Comparison of ENCODE assay signal across 1 cellular context in genomic region chr2:111702119-111702808, GRCh38.
A peak's percentile ranks its signal among the peaks of the same experiment; 100 is the strongest.
TF ChIP-seq lines count a peak whose summit lies in the region.

No MANE protein-coding gene starts in this region.

TF ChIP-seq in K562, 482 proteins besides CTCF, POLR2A, EP300 and RAD21 (continued from another document):
- TF ChIP-seq, protein P1, sequence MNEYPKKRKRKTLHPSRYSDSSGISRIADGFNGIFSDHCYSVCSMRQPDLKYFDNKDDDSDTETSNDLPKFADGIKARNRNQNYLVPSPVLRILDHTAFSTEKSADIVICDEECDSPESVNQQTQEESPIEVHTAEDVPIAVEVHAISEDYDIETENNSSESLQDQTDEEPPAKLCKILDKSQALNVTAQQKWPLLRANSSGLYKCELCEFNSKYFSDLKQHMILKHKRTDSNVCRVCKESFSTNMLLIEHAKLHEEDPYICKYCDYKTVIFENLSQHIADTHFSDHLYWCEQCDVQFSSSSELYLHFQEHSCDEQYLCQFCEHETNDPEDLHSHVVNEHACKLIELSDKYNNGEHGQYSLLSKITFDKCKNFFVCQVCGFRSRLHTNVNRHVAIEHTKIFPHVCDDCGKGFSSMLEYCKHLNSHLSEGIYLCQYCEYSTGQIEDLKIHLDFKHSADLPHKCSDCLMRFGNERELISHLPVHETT (CRISPR knock-in tag; conservative IDR thresholded peaks at IDR 0.05 in 1 of 2, IDR thresholded peaks at IDR 0.05 in 1 of 2), result 0 out of 4 replicates have a peak, but pooled peaks of 1 of the 2 experiments have one; percentile 26
- TF ChIP-seq LCOR (CRISPR knock-in tag; IDR thresholded peaks at IDR 0.05) (peak; percentile 91), NR2C2 (CRISPR knock-in tag; IDR thresholded peaks at IDR 0.05) (no peak), NR2C2 (tag; IDR thresholded peaks at IDR 0.05) (0 out of 2 replicates have a peak, but pooled peaks have one; percentile 8), STAT5B (CRISPR knock-in tag; IDR thresholded peaks at IDR 0.05) (no peak), RB1 (IDR thresholded peaks at IDR 0.05; ENCODE audit: low read depth) (peak; percentile 47; the same call in 1 of the 2 replicates), CCNT2 (IDR thresholded peaks at IDR 0.05; ENCODE audit: borderline replicate concordance, extremely low read depth, insufficient read length, low read depth, low read length) (no peak), NCOA2 (IDR thresholded peaks at IDR 0.05; ENCODE audit: partially characterized antibody in 2 of 2) (no peak), SOX6 (IDR thresholded peaks at IDR 0.05) (no peak), JUND (IDR thresholded peaks at IDR 0.05; ENCODE audit: borderline replicate concordance, low read depth, low read length) (0 out of 2 replicates have a peak, but pooled peaks have one; percentile 16), JUND (tag; IDR thresholded peaks at IDR 0.05; ENCODE audit: borderline replicate concordance, low read depth, low read length) (peak; percentile 44; the same call in 2 of the 3 replicates), TCF3 (CRISPR knock-in tag; IDR thresholded peaks at IDR 0.05) (no peak), ZNF407 (IDR thresholded peaks at IDR 0.05; ENCODE audit: low read depth) (no peak), SREBF1 (IDR thresholded peaks at IDR 0.05; ENCODE audit: borderline replicate concordance, low read depth, low read length) (no peak)
- TF ChIP-seq, protein P2, sequence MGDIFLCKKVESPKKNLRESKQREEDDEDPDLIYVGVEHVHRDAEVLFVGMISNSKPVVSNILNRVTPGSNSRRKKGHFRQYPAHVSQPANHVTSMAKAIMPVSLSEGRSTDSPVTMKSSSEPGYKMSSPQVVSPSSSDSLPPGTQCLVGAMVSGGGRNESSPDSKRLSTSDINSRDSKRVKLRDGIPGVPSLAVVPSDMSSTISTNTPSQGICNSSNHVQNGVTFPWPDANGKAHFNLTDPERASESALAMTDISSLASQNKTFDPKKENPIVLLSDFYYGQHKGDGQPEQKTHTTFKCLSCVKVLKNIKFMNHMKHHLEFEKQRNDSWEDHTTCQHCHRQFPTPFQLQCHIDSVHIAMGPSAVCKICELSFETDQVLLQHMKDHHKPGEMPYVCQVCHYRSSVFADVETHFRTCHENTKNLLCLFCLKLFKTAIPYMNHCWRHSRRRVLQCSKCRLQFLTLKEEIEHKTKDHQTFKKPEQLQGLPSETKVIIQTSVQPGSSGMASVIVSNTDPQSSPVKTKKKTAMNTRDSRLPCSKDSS (IDR thresholded peaks at IDR 0.05; ENCODE audit: low read depth, partially characterized antibody), result no peak
- TF ChIP-seq, protein P3, sequence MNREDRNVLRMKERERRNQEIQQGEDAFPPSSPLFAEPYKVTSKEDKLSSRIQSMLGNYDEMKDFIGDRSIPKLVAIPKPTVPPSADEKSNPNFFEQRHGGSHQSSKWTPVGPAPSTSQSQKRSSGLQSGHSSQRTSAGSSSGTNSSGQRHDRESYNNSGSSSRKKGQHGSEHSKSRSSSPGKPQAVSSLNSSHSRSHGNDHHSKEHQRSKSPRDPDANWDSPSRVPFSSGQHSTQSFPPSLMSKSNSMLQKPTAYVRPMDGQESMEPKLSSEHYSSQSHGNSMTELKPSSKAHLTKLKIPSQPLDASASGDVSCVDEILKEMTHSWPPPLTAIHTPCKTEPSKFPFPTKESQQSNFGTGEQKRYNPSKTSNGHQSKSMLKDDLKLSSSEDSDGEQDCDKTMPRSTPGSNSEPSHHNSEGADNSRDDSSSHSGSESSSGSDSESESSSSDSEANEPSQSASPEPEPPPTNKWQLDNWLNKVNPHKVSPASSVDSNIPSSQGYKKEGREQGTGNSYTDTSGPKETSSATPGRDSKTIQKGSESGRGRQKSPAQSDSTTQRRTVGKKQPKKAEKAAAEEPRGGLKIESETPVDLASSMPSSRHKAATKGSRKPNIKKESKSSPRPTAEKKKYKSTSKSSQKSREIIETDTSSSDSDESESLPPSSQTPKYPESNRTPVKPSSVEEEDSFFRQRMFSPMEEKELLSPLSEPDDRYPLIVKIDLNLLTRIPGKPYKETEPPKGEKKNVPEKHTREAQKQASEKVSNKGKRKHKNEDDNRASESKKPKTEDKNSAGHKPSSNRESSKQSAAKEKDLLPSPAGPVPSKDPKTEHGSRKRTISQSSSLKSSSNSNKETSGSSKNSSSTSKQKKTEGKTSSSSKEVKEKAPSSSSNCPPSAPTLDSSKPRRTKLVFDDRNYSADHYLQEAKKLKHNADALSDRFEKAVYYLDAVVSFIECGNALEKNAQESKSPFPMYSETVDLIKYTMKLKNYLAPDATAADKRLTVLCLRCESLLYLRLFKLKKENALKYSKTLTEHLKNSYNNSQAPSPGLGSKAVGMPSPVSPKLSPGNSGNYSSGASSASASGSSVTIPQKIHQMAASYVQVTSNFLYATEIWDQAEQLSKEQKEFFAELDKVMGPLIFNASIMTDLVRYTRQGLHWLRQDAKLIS (CRISPR knock-in tag; IDR thresholded peaks at IDR 0.05), result peak; percentile 44; the same call in 1 of the 2 replicates
- TF ChIP-seq, protein P4, sequence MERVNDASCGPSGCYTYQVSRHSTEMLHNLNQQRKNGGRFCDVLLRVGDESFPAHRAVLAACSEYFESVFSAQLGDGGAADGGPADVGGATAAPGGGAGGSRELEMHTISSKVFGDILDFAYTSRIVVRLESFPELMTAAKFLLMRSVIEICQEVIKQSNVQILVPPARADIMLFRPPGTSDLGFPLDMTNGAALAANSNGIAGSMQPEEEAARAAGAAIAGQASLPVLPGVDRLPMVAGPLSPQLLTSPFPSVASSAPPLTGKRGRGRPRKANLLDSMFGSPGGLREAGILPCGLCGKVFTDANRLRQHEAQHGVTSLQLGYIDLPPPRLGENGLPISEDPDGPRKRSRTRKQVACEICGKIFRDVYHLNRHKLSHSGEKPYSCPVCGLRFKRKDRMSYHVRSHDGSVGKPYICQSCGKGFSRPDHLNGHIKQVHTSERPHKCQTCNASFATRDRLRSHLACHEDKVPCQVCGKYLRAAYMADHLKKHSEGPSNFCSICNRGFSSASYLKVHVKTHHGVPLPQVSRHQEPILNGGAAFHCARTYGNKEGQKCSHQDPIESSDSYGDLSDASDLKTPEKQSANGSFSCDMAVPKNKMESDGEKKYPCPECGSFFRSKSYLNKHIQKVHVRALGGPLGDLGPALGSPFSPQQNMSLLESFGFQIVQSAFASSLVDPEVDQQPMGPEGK (CRISPR knock-in tag; IDR thresholded peaks at IDR 0.05; ENCODE audit: borderline replicate concordance), result no peak
- TF ChIP-seq, protein P5, sequence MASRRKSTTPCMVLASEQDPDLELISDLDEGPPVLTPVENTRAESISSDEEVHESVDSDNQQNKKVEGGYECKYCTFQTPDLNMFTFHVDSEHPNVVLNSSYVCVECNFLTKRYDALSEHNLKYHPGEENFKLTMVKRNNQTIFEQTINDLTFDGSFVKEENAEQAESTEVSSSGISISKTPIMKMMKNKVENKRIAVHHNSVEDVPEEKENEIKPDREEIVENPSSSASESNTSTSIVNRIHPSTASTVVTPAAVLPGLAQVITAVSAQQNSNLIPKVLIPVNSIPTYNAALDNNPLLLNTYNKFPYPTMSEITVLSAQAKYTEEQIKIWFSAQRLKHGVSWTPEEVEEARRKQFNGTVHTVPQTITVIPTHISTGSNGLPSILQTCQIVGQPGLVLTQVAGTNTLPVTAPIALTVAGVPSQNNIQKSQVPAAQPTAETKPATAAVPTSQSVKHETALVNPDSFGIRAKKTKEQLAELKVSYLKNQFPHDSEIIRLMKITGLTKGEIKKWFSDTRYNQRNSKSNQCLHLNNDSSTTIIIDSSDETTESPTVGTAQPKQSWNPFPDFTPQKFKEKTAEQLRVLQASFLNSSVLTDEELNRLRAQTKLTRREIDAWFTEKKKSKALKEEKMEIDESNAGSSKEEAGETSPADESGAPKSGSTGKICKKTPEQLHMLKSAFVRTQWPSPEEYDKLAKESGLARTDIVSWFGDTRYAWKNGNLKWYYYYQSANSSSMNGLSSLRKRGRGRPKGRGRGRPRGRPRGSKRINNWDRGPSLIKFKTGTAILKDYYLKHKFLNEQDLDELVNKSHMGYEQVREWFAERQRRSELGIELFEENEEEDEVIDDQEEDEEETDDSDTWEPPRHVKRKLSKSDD (conservative IDR thresholded peaks at IDR 0.05; ENCODE audit: low read length), result no peak; the same call in 1 of the 2 replicates
TF ChIP-seq in K562: peak in this region for 37.
